10 cellular contexts compared by ENCODE assay signal in genomic region chr11:57432714-57433163, GRCh38. TPM values are rescaled to one million over a fixed set of nuclear protein-coding genes. Genes with fewer than 3 reads are reported as not detected.
DNase-seq lines count a peak whose midpoint lies in the region; ATAC-seq lines count a peak whose summit lies in the region.
"Had no signal": no experiment of that assay in that cellular context is flagged by ENCODE, and none has a peak within 500 bp of the region (broad histone marks: within the 10 kb centered on the region; RNA-seq: fewer than 3 reads in every experiment).

No MANE protein-coding gene starts in this region.

- H3K27me3 Mint-ChIP-seq in activated T-cell treated with anti-CD3 and anti-CD28 coated beads, Interleukin-2, amount 50 U/mL, for 72 hours (ENCODE audit: low read depth): peaks cover 13% of the 10 kb centered on the region

- no peaks in the 10 kb centered on the region for H3K9me3 ChIP-seq in mesodermal cell (ENCODE audit: control insufficient read depth, low read length)

- no peak overlapping the region for H3K27ac Mint-ChIP-seq in activated T-cell treated with anti-CD3 and anti-CD28 coated beads, Interleukin-2, amount 50 U/mL, for 72 hours

- peak overlapping the region; percentile 29 for H3K27ac ChIP-seq in mesodermal cell (ENCODE audit: low read depth, low read length, severe bottlenecking)

- H3K9me3 Mint-ChIP-seq in activated T-cell treated with anti-CD3 and anti-CD28 coated beads, Interleukin-2, amount 50 U/mL, for 72 hours: no peaks in the 10 kb centered on the region

- peaks cover 16% of the 10 kb centered on the region for H3K4me1 Mint-ChIP-seq in activated T-cell treated with anti-CD3 and anti-CD28 coated beads, Interleukin-2, amount 50 U/mL, for 72 hours (ENCODE audit: low read depth)

- DNase-seq in EH (ENCODE audit: low read depth) (peak; percentile 85), HS-5 (ENCODE audit: low read depth) (peak; percentile 71), COLO829 (ENCODE audit: low spot score) (no peak), DMS114 treated with DMSO at 0.1 percent for 48 hours (lab: John Stamatoyannopoulos, UW; ENCODE audit: unreplicated experiment) (no peak), Ammon's horn (ENCODE audit: low spot score) (no peak)
- peak; percentile 33 to 42 for DNase-seq in activated T-cell treated with anti-CD3 and anti-CD28 coated beads, Interleukin-2, amount 50 U/mL, for 72 hours
- DNase-seq in central memory CD4-positive, alpha-beta T cell: no peak
- DNase-seq: activated gamma-delta T cell had no signal

- H3K4me3 Mint-ChIP-seq in activated T-cell treated with anti-CD3 and anti-CD28 coated beads, Interleukin-2, amount 50 U/mL, for 72 hours: no peak overlapping the region

- H3K4me1 ChIP-seq in mesodermal cell (ENCODE audit: control insufficient read depth, insufficient read depth, low read length, poor library complexity, severe bottlenecking): peaks cover 12% of the 10 kb centered on the region

- WGBS in mesodermal cell (ENCODE audit: insufficient coverage in 2 of 2), 2 experiments: 73 to 88% methylated on average over 5 to 6 of the region's 7 CpGs

- ATAC-seq in activated T-cell treated with anti-CD3 and anti-CD28 coated beads, Interleukin-2, amount 50 U/mL, for 72 hours (replicated peaks in 1 of 2): peak; percentile 74 to 79

- no peaks in the 10 kb centered on the region for H3K36me3 ChIP-seq in mesodermal cell (ENCODE audit: control insufficient read depth, insufficient read depth, low read length)

- H3K36me3 Mint-ChIP-seq in activated T-cell treated with anti-CD3 and anti-CD28 coated beads, Interleukin-2, amount 50 U/mL, for 72 hours (ENCODE audit: insufficient read depth in 2 of 2): no peaks in the 10 kb centered on the region

- H3K4me3 ChIP-seq in mesodermal cell (ENCODE audit: extremely low read depth, insufficient read depth, low read length, poor library complexity, severe bottlenecking): no peak overlapping the region

RNA-seq across cellular contexts. Expression of gene SLC43A3, which starts 5.8 kb away (rescaled TPM):
- total RNA-seq in activated T-cell treated with anti-CD3 and anti-CD28 coated beads, Interleukin-2, amount 50 U/mL, for 72 hours: 100 to 1,000 TPM; 159 to 169 TPM
- polyA plus RNA-seq in mesodermal cell (2013, experiment 1 of 2): 19.2 TPM
- polyA plus RNA-seq in mesodermal cell (2013, experiment 2 of 2): 14.5 TPM

RNA-seq across cellular contexts. Expression of gene RTN4RL2, which starts 27.6 kb away (rescaled TPM):
- 1 to 10 TPM in 1 of 2 donors, under 1 TPM in 1; 0.97 to 1.1 TPM for total RNA-seq in activated T-cell treated with anti-CD3 and anti-CD28 coated beads, Interleukin-2, amount 50 U/mL, for 72 hours
- 2.5 TPM for polyA plus RNA-seq in mesodermal cell (2013, experiment 1 of 2)
- polyA plus RNA-seq in mesodermal cell (2013, experiment 2 of 2): 1.9 TPM

RNA-seq across cellular contexts. Expression of gene PRG2, which starts 42.3 kb away (rescaled TPM):
- total RNA-seq in activated T-cell treated with anti-CD3 and anti-CD28 coated beads, Interleukin-2, amount 50 U/mL, for 72 hours: 1 to 10 TPM; 3.9 to 5.2 TPM
- 0.48 TPM for polyA plus RNA-seq in mesodermal cell (2013, experiment 1 of 2)
- not detected for polyA plus RNA-seq in mesodermal cell (2013, experiment 2 of 2)

RNA-seq across cellular contexts. Expression of gene PRG3, which starts 51.8 kb away (rescaled TPM):
- not detected for total RNA-seq in activated T-cell treated with anti-CD3 and anti-CD28 coated beads, Interleukin-2, amount 50 U/mL, for 72 hours
- polyA plus RNA-seq in mesodermal cell (2013, experiment 1 of 2): not detected
- not detected for polyA plus RNA-seq in mesodermal cell (2013, experiment 2 of 2)
- polyA plus RNA-seq: keratinocyte had no signal

Comparison
In these comparisons a context has a peak if more than half of its experiments do, and no peak if none do; other contexts are left out.
1. DNase-seq: peak in EH (single experiment), HS-5 (single experiment) and activated T-cell treated with anti-CD3 and anti-CD28 coated beads, Interleukin-2, amount 50 U/mL, for 72 hours (2 of 2); none in COLO829 (single experiment), DMS114 treated with DMSO at 0.1 percent for 48 hours (single experiment), central memory CD4-positive, alpha-beta T cell (single experiment) and Ammon's horn (single experiment).